ENCODE assay signal across 9 cellular contexts in genomic region chr12:53327435-53328042, GRCh38. TPM values are rescaled to one million over a fixed set of nuclear protein-coding genes. Genes with fewer than 3 reads are reported as not detected.
DNase-seq lines count a peak whose midpoint lies in the region; ATAC-seq and TF ChIP-seq lines count a peak whose summit lies in the region.
"Had no signal": no experiment of that assay in that cellular context is flagged by ENCODE, and none has a peak within 500 bp of the region (broad histone marks: within the 10 kb centered on the region; RNA-seq: fewer than 3 reads in every experiment).

No MANE protein-coding gene starts in this region.

- no peak overlapping the region for H3K27ac Mint-ChIP-seq in H9
- no peak overlapping the region for H3K27ac Mint-ChIP-seq in activated T-cell treated with anti-CD3 and anti-CD28 coated beads, Interleukin-2, amount 50 U/mL, for 72 hours

- no peak overlapping the region for H3K18ac ChIP-seq in H9 (ENCODE audit: insufficient read length, low read depth, low read length)

- H3K23me2 ChIP-seq in H9 (ENCODE audit: insufficient read length, low read depth, low read length, poor library complexity, severe bottlenecking) = peaks cover 13% of the 10 kb centered on the region

- H3K4me3 ChIP-seq in adipocyte (ENCODE audit: low read length) = no peak overlapping the region
- H3K4me3 ChIP-seq in kidney epithelial cell (ENCODE audit: low read depth, low read length) = no peak overlapping the region
- H3K4me3 ChIP-seq: mucosa of descending colon had no signal

- H3K14ac ChIP-seq in H9 (ENCODE audit: insufficient read depth, low read length) = no peak overlapping the region

- WGBS in H9 (ENCODE audit: extremely low coverage, insufficient read length, low lambda C conversion rate) = no CpG with 5 or more reads among the region's 3 CpGs

- H3K36me3 ChIP-seq in adipocyte (ENCODE audit: control insufficient read depth, insufficient read depth, low read length, severe bottlenecking) (no peaks in the 10 kb centered on the region), kidney epithelial cell (ENCODE audit: control insufficient read depth, insufficient read depth, low read length) (no peaks in the 10 kb centered on the region)

- H3K4me3 Mint-ChIP-seq in H9 = peak overlapping the region in 1 of 2 experiments; percentile 14; a peak in 1 of 5 replicates
- no peak overlapping the region for H3K4me3 Mint-ChIP-seq in activated T-cell treated with anti-CD3 and anti-CD28 coated beads, Interleukin-2, amount 50 U/mL, for 72 hours

- H2AFZ ChIP-seq in H9 (ENCODE audit: low read length) = no peak overlapping the region

- no peaks in the 10 kb centered on the region; a peak in 1 of 5 replicates for H3K9me3 Mint-ChIP-seq in H9
- H3K9me3 Mint-ChIP-seq in activated T-cell treated with anti-CD3 and anti-CD28 coated beads, Interleukin-2, amount 50 U/mL, for 72 hours = no peaks in the 10 kb centered on the region

- no peak overlapping the region for H3T11ph ChIP-seq in H9 (ENCODE audit: low read length)

- peaks cover 87% of the 10 kb centered on the region for H3K27me3 Mint-ChIP-seq in H9 (ENCODE audit: low read depth)
- peaks cover 9% of the 10 kb centered on the region for H3K27me3 Mint-ChIP-seq in activated T-cell treated with anti-CD3 and anti-CD28 coated beads, Interleukin-2, amount 50 U/mL, for 72 hours (ENCODE audit: low read depth)

- no peak overlapping the region for H2AK5ac ChIP-seq in H9 (ENCODE audit: insufficient read length, low read length)

- no peak overlapping the region for H3K56ac ChIP-seq in H9 (ENCODE audit: insufficient read length, low read depth, low read length)

- H2BK120ac ChIP-seq in H9 (ENCODE audit: low read depth, low read length, poor library complexity, severe bottlenecking) = no peak overlapping the region

- DNase-seq in AG09319 (ENCODE audit: extremely low read depth, low read depth) = no peak
- no peak for DNase-seq in H9
- DNase-seq in adipocyte (ENCODE audit: low read depth) = peak; percentile 30
- no peak for DNase-seq in kidney epithelial cell (ENCODE audit: low read depth)
- DNase-seq in activated gamma-delta T cell (lab: John Stamatoyannopoulos, UW) = no peak
- no peak for DNase-seq in activated T-cell treated with anti-CD3 and anti-CD28 coated beads, Interleukin-2, amount 50 U/mL, for 72 hours
- no peak for DNase-seq in cerebellar nuclear complex (lab: John Stamatoyannopoulos, UW)

- H3K9me3 ChIP-seq in H9 (ENCODE audit: control insufficient read depth, low read depth, low read length) (no peaks in the 10 kb centered on the region), adipocyte (ENCODE audit: control insufficient read depth, low read length) (no peaks in the 10 kb centered on the region)
- H3K9me3 ChIP-seq: mucosa of descending colon had no signal

- H3K36me3 Mint-ChIP-seq in H9 (ENCODE audit: insufficient read depth in 1 of 3, low read depth in 3 of 3) = no peaks in the 10 kb centered on the region; a peak in 1 of 7 replicates
- H3K36me3 Mint-ChIP-seq in activated T-cell treated with anti-CD3 and anti-CD28 coated beads, Interleukin-2, amount 50 U/mL, for 72 hours (ENCODE audit: insufficient read depth in 2 of 2) = peaks cover 0 to 3% of the 10 kb centered on the region in 2 donors

- H3K9ac ChIP-seq in H9 (ENCODE audit: extremely low read depth, insufficient read length, low read length) (no peak overlapping the region), adipocyte (ENCODE audit: low read length) (no peak overlapping the region)

- H3K27me3 ChIP-seq in H9 (ENCODE audit: insufficient read depth, low read length) (peaks cover 18% of the 10 kb centered on the region), adipocyte (replicated peaks; ENCODE audit: control insufficient read depth, insufficient read depth, low read length) (peaks cover 22% of the 10 kb centered on the region), kidney epithelial cell (ENCODE audit: control insufficient read depth, insufficient read depth, low read length) (peaks cover 18% of the 10 kb centered on the region)

- H2BK15ac ChIP-seq in H9 (ENCODE audit: low read depth, low read length) = no peak overlapping the region

- H3K27ac ChIP-seq in H9 (ENCODE audit: insufficient read length, low read depth, low read length) = no peak overlapping the region

- no peak overlapping the region for H3K23ac ChIP-seq in H9 (ENCODE audit: insufficient read length, low read depth, low read length)

- H3K4me1 Mint-ChIP-seq in H9 = peaks cover 19 to 36% of the 10 kb centered on the region in 2 experiments
- peaks cover 22% of the 10 kb centered on the region for H3K4me1 Mint-ChIP-seq in activated T-cell treated with anti-CD3 and anti-CD28 coated beads, Interleukin-2, amount 50 U/mL, for 72 hours (ENCODE audit: low read depth)

- no peak for ATAC-seq in activated T-cell treated with anti-CD3 and anti-CD28 coated beads, Interleukin-2, amount 50 U/mL, for 72 hours (replicated peaks in 1 of 2)
- ATAC-seq in HG02981 (IDR thresholded peaks at IDR 0.05; ENCODE audit: unreplicated experiment) = no peak
- ATAC-seq: mucosa of descending colon had no signal

- no peak overlapping the region for H2BK20ac ChIP-seq in H9 (ENCODE audit: low read depth, low read length, poor library complexity, severe bottlenecking)

- no peak overlapping the region for H2BK12ac ChIP-seq in H9 (ENCODE audit: insufficient read length, low read depth, low read length)

- H4K20me1 ChIP-seq in H9 (ENCODE audit: control insufficient read depth, insufficient read depth, insufficient read length) = no peaks in the 10 kb centered on the region

- no peak overlapping the region for H3K4me2 ChIP-seq in H9 (ENCODE audit: insufficient read depth, insufficient read length, low read length)

- no peak overlapping the region for H4K91ac ChIP-seq in H9 (ENCODE audit: insufficient read length, low read depth, low read length)

- H4K5ac ChIP-seq in H9 (ENCODE audit: insufficient read length, low read depth, low read length) = no peak overlapping the region

- no peaks in the 10 kb centered on the region for H3K79me2 ChIP-seq in H9 (ENCODE audit: insufficient read depth, low read length)

- no peaks in the 10 kb centered on the region for H3K79me1 ChIP-seq in H9 (ENCODE audit: insufficient read depth, low read depth, low read length, poor library complexity, severe bottlenecking)

- no peak overlapping the region for H3K4ac ChIP-seq in H9 (ENCODE audit: low read depth, low read length)

- H4K8ac ChIP-seq in H9 (replicated peaks; ENCODE audit: insufficient read length, low read depth, low read length) = no peak overlapping the region

- TF ChIP-seq CTCF in AG09319 (IDR thresholded peaks at IDR 0.05; ENCODE audit: low read depth, low read length) = peak; percentile 35
- TF ChIP-seq CTCF in H9 (conservative IDR thresholded peaks at IDR 0.05) = peak; percentile 28; the same call in 1 of the 3 replicates
- peak; percentile 22 for TF ChIP-seq CTCF in kidney epithelial cell (IDR thresholded peaks at IDR 0.05; ENCODE audit: insufficient read depth, low read length, poor library complexity, severe bottlenecking)

- H3K4me1 ChIP-seq in H9 (ENCODE audit: insufficient read depth, low read length) (no peaks in the 10 kb centered on the region), adipocyte (ENCODE audit: control insufficient read depth, insufficient read depth, low read length) (peaks cover 6% of the 10 kb centered on the region)

- H2BK5ac ChIP-seq in H9 (ENCODE audit: insufficient read length, low read length) = no peak overlapping the region

RNA-seq across cellular contexts. Expression of gene AAAS, which starts 6.1 kb away (rescaled TPM):
- total RNA-seq in H9 (2021) = 83.9 and 85.8 TPM in 2 replicates
- total RNA-seq in kidney epithelial cell = 56.3 and 62.3 TPM in 2 replicates
- 100 to 1,000 TPM in 1 of 2 donors, 10 to 100 TPM in 1; 99.0 to 118 TPM for total RNA-seq in activated T-cell treated with anti-CD3 and anti-CD28 coated beads, Interleukin-2, amount 50 U/mL, for 72 hours

RNA-seq across cellular contexts. Expression of gene SP7, which starts 8.6 kb away (rescaled TPM):
- total RNA-seq in H9 (2021) = not detected in 2 replicates
- total RNA-seq in kidney epithelial cell = not detected in 2 replicates
- total RNA-seq in activated T-cell treated with anti-CD3 and anti-CD28 coated beads, Interleukin-2, amount 50 U/mL, for 72 hours = not detected
- total RNA-seq: mucosa of descending colon had no signal

RNA-seq across cellular contexts. Expression of gene MYG1, which starts 28.0 kb away (rescaled TPM):
- total RNA-seq in H9 (2021) (89.5 and 91.8 TPM in 2 replicates), kidney epithelial cell (73.1 and 75.3 TPM in 2 replicates)
- total RNA-seq in activated T-cell treated with anti-CD3 and anti-CD28 coated beads, Interleukin-2, amount 50 U/mL, for 72 hours = 10 to 100 TPM; 83.5 to 89.9 TPM

RNA-seq across cellular contexts. Expression of gene PFDN5, which starts 32.2 kb away (rescaled TPM):
- total RNA-seq in H9 (2021) = 285 and 292 TPM in 2 replicates
- 291 and 301 TPM in 2 replicates for total RNA-seq in kidney epithelial cell
- 100 to 1,000 TPM; 301 to 318 TPM for total RNA-seq in activated T-cell treated with anti-CD3 and anti-CD28 coated beads, Interleukin-2, amount 50 U/mL, for 72 hours

RNA-seq across cellular contexts. Expression of gene SP1, which starts 52.4 kb away (rescaled TPM):
- total RNA-seq in H9 (2021) (76.4 and 76.8 TPM in 2 replicates), kidney epithelial cell (57.3 and 63.9 TPM in 2 replicates)
- 100 to 1,000 TPM; 110 to 121 TPM for total RNA-seq in activated T-cell treated with anti-CD3 and anti-CD28 coated beads, Interleukin-2, amount 50 U/mL, for 72 hours
